ENCODE assay signal across 20 cellular contexts in the genomic region with DNA sequence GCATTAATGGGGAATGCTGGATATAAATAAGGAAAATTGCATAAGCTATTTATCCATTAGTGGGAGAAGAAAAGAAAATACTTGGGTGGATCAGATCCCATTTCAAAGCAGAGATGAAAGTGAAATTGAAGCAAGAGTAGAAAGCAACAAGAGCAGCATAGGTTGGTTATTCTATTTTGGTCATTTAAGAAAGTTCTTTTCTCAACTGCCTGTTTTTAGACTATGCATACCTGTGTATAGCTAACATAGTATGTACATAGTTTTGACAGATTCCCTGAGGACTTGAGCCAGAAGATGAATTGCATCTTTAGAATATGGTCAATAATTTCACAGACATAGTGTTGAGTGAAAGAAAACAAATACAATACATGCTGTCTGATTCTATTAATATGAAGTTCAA. TPM values are rescaled to one million over a fixed set of nuclear protein-coding genes. Genes with fewer than 3 reads are reported as not detected.
DNase-seq lines count a peak whose midpoint lies in the region; ATAC-seq, FAIRE-seq and TF ChIP-seq lines count a peak whose summit lies in the region.
"Had no signal": no experiment of that assay in that cellular context is flagged by ENCODE, and none has a peak within 500 bp of the region (broad histone marks: within the 10 kb centered on the region; RNA-seq: fewer than 3 reads in every experiment).

No MANE protein-coding gene starts in this region.

- H3K27me3 ChIP-seq in neural progenitor cell (no peaks in the 10 kb centered on the region), Caco-2 (replicated peaks; ENCODE audit: control insufficient read depth, insufficient read depth, low read length) (no peaks in the 10 kb centered on the region)
- H3K27me3 ChIP-seq: BLaER1 treated with 17β-estradiol and CSF1 and Interleukin-3, amounts not matched to agents 10 nM and 100 nM; cardiac muscle cell had no signal

- no peaks in the 10 kb centered on the region for H3K4me1 ChIP-seq in neural progenitor cell
- H3K4me1 ChIP-seq in Caco-2 = peaks cover 4% of the 10 kb centered on the region; the same call in 1 of the 2 replicates

- no peak overlapping the region for H3K4me2 ChIP-seq in neural progenitor cell
- H3K4me2 ChIP-seq: A549; BLaER1 treated with 17β-estradiol and CSF1 and Interleukin-3, amounts not matched to agents 10 nM and 100 nM had no signal

- intact Hi-C loops in activated CD4-positive, alpha-beta T cell treated with anti-CD3 and anti-CD28 coated beads for 36 hours (cut with DNase I, micrococcal nuclease) = loop anchor here in 1 of 2 experiments (10.0 kb wide), 1 partner anchor 46 kb away; no protein-coding TSS in a partner anchor
- intact Hi-C loops in natural killer cell (cut with micrococcal nuclease) = no loop called here
- intact Hi-C loops in Caco-2 (cut with micrococcal nuclease; ENCODE audit: unreplicated experiment) = loop anchor here (5.0 kb wide), 1 partner anchor 224 kb away; no protein-coding TSS in a partner anchor

- H3K36me3 Mint-ChIP-seq in activated CD4-positive, alpha-beta T cell treated with anti-CD3 and anti-CD28 coated beads for 36 hours (ENCODE audit: low read depth) = peaks cover 1% of the 10 kb centered on the region
- no peaks in the 10 kb centered on the region for H3K36me3 Mint-ChIP-seq in activated CD8-positive, alpha-beta T cell treated with anti-CD3 and anti-CD28 coated beads, Interleukin-2, amount 10 ng/mL, durations not matched to agents 7 days and 5 days (ENCODE audit: low read depth)
- H3K36me3 Mint-ChIP-seq in natural killer cell = no peaks in the 10 kb centered on the region
- no peaks in the 10 kb centered on the region for H3K36me3 Mint-ChIP-seq in neural progenitor cell
- no peaks in the 10 kb centered on the region for H3K36me3 Mint-ChIP-seq in Caco-2 (ENCODE audit: insufficient read depth, unreplicated experiment)

- no peak overlapping the region for H3K27ac ChIP-seq in neural progenitor cell
- H3K27ac ChIP-seq: A549; BLaER1 treated with 17β-estradiol and CSF1 and Interleukin-3, amounts not matched to agents 10 nM and 100 nM; cardiac muscle cell had no signal

- H3K27me3 Mint-ChIP-seq in activated CD4-positive, alpha-beta T cell treated with anti-CD3 and anti-CD28 coated beads for 36 hours = no peaks in the 10 kb centered on the region
- H3K27me3 Mint-ChIP-seq in activated CD8-positive, alpha-beta T cell treated with anti-CD3 and anti-CD28 coated beads, Interleukin-2, amount 10 ng/mL, durations not matched to agents 7 days and 5 days (ENCODE audit: low read depth) = no peaks in the 10 kb centered on the region
- H3K27me3 Mint-ChIP-seq in natural killer cell (ENCODE audit: low read depth in 2 of 2) (no peaks in the 10 kb centered on the region), neural progenitor cell (ENCODE audit: insufficient read depth, low read depth) (no peaks in the 10 kb centered on the region), Caco-2 (ENCODE audit: insufficient read depth, unreplicated experiment) (no peaks in the 10 kb centered on the region)

- H3K9me3 Mint-ChIP-seq in activated CD4-positive, alpha-beta T cell treated with anti-CD3 and anti-CD28 coated beads for 36 hours (ENCODE audit: low read depth) = peaks cover 3% of the 10 kb centered on the region
- peaks cover 4% of the 10 kb centered on the region for H3K9me3 Mint-ChIP-seq in activated CD8-positive, alpha-beta T cell treated with anti-CD3 and anti-CD28 coated beads, Interleukin-2, amount 10 ng/mL, durations not matched to agents 7 days and 5 days (ENCODE audit: insufficient read depth)
- H3K9me3 Mint-ChIP-seq in natural killer cell (peaks cover 0 to 2% of the 10 kb centered on the region in 2 donors), neural progenitor cell (no peaks in the 10 kb centered on the region), Caco-2 (ENCODE audit: unreplicated experiment) (no peaks in the 10 kb centered on the region)

- CTCF ChIA-PET in activated CD4-positive, alpha-beta T cell treated with anti-CD3 and anti-CD28 coated beads for 36 hours (lab: Charles Lee) = interaction anchor here (0.8 to 1.3 kb wide), 3 partner anchors 8 to 16 kb away, joined by 3 to 6 read pairs (median 6); no protein-coding TSS in a partner anchor
- CTCF ChIA-PET in activated CD8-positive, alpha-beta T cell treated with anti-CD3 and anti-CD28 coated beads, Interleukin-2, amount 10 ng/mL, durations not matched to agents 7 days and 5 days (lab: Charles Lee) = interaction anchor here (1.2 to 8.1 kb wide), 4 partner anchors 8 to 29 kb away, joined by 3 to 68 read pairs (median 12); a partner anchor contains a TSS
- CTCF ChIA-PET in Caco-2 (lab: Charles Lee) = no interaction called here

- H3K4me1 Mint-ChIP-seq in activated CD4-positive, alpha-beta T cell treated with anti-CD3 and anti-CD28 coated beads for 36 hours = peaks cover 67% of the 10 kb centered on the region
- H3K4me1 Mint-ChIP-seq in activated CD8-positive, alpha-beta T cell treated with anti-CD3 and anti-CD28 coated beads, Interleukin-2, amount 10 ng/mL, durations not matched to agents 7 days and 5 days (ENCODE audit: low read depth) = peaks cover 61% of the 10 kb centered on the region
- peaks cover 44 to 49% of the 10 kb centered on the region in 2 donors for H3K4me1 Mint-ChIP-seq in natural killer cell
- peaks cover 3% of the 10 kb centered on the region for H3K4me1 Mint-ChIP-seq in neural progenitor cell
- peaks cover 13% of the 10 kb centered on the region for H3K4me1 Mint-ChIP-seq in Caco-2 (ENCODE audit: low read depth, unreplicated experiment)

- H3K79me2 ChIP-seq in neural progenitor cell (ENCODE audit: low read depth) = no peaks in the 10 kb centered on the region

- FAIRE-seq in GM19239 (lab: Jason Lieb, UNC) = peak; percentile 72
- FAIRE-seq: A549, HTR-8/SVneo, islet of Langerhans had no signal

- H3K27ac Mint-ChIP-seq in activated CD4-positive, alpha-beta T cell treated with anti-CD3 and anti-CD28 coated beads for 36 hours = peak overlapping the region; percentile 55
- H3K27ac Mint-ChIP-seq in activated CD8-positive, alpha-beta T cell treated with anti-CD3 and anti-CD28 coated beads, Interleukin-2, amount 10 ng/mL, durations not matched to agents 7 days and 5 days = peak overlapping the region; percentile 65
- H3K27ac Mint-ChIP-seq in natural killer cell = peak overlapping the region; percentile 96 to 100
- no peak overlapping the region for H3K27ac Mint-ChIP-seq in neural progenitor cell
- H3K27ac Mint-ChIP-seq in Caco-2 (ENCODE audit: unreplicated experiment) = no peak overlapping the region
- H3K27ac Mint-ChIP-seq: activated CD4-positive, alpha-beta memory T cell treated with anti-CD3 and anti-CD28 coated beads, Interleukin-2, amount 10 ng/mL, durations not matched to agents 7 days and 5 days had no signal

- H3K36me3 ChIP-seq in neural progenitor cell (no peaks in the 10 kb centered on the region), Caco-2 (ENCODE audit: control insufficient read depth, insufficient read depth, low read length) (no peaks in the 10 kb centered on the region)
- H3K36me3 ChIP-seq: BLaER1 treated with 17β-estradiol and CSF1 and Interleukin-3, amounts not matched to agents 10 nM and 100 nM; cardiac muscle cell had no signal

- no peak for DNase-seq in activated CD4-positive, alpha-beta T cell treated with anti-CD3 and anti-CD28 coated beads for 36 hours
- DNase-seq in activated CD4-positive, alpha-beta T cell treated with anti-CD3 and anti-CD28 coated beads for 4 hours = no peak
- DNase-seq in GM19239 (ENCODE audit: insufficient read length, low spot score) (no peak), natural killer cell (no peak), neural progenitor cell (ENCODE audit: low spot score) (no peak), Caco-2 (no peak)
- no peak for DNase-seq in activated CD8-positive, alpha-beta T cell treated with anti-CD3 and anti-CD28 coated beads, Interleukin-2, amount 10 ng/mL, durations not matched to agents 7 days and 5 days
- DNase-seq: activated CD4-positive, alpha-beta memory T cell treated with anti-CD3 and anti-CD28 coated beads, Interleukin-2, amount 10 ng/mL, durations not matched to agents 7 days and 5 days; amniotic stem cell; DMS53; mammary epithelial cell; NCI-H1092 treated with DMSO at 0.1 percent for 48 hours; NCI-H524 treated with DMSO at 0.1 percent for 48 hours; stimulated activated CD4-positive, alpha-beta T cell treated with anti-CD3 and anti-CD28 coated beads, Interleukin-1b, Interleukin-23, amount 100 ng/mL, for 48 hours had no signal

- no peaks in the 10 kb centered on the region for H3F3A ChIP-seq in neural progenitor cell (ENCODE audit: low read depth)

- no peak overlapping the region for H3K4me3 Mint-ChIP-seq in activated CD4-positive, alpha-beta T cell treated with anti-CD3 and anti-CD28 coated beads for 36 hours
- H3K4me3 Mint-ChIP-seq in activated CD8-positive, alpha-beta T cell treated with anti-CD3 and anti-CD28 coated beads, Interleukin-2, amount 10 ng/mL, durations not matched to agents 7 days and 5 days = no peak overlapping the region
- H3K4me3 Mint-ChIP-seq in natural killer cell = peak overlapping the region; percentile 21
- no peak overlapping the region for H3K4me3 Mint-ChIP-seq in neural progenitor cell
- no peak overlapping the region for H3K4me3 Mint-ChIP-seq in Caco-2 (ENCODE audit: unreplicated experiment)
- H3K4me3 Mint-ChIP-seq: activated CD4-positive, alpha-beta memory T cell treated with anti-CD3 and anti-CD28 coated beads, Interleukin-2, amount 10 ng/mL, durations not matched to agents 7 days and 5 days had no signal

- POLR2A ChIA-PET in activated CD4-positive, alpha-beta T cell treated with anti-CD3 and anti-CD28 coated beads for 36 hours (lab: Charles Lee) = no interaction called here
- POLR2A ChIA-PET in activated CD8-positive, alpha-beta T cell treated with anti-CD3 and anti-CD28 coated beads, Interleukin-2, amount 10 ng/mL, durations not matched to agents 7 days and 5 days (lab: Charles Lee) = interaction anchor here (0.7 to 6.0 kb wide), 2 partner anchors 21 to 29 kb away, joined by 3 to 99 read pairs; a partner anchor contains a TSS
- POLR2A ChIA-PET in Caco-2 (lab: Charles Lee) = no interaction called here

- H3K4me3 ChIP-seq in neural progenitor cell (no peak overlapping the region), Caco-2 (ENCODE audit: low read depth, low read length) (no peak overlapping the region)
- H3K4me3 ChIP-seq: A549; BLaER1 treated with 17β-estradiol and CSF1 and Interleukin-3, amounts not matched to agents 10 nM and 100 nM; cardiac muscle cell had no signal

- H3K9me3 ChIP-seq in neural progenitor cell (ENCODE audit: low read depth) = no peaks in the 10 kb centered on the region
- no peaks in the 10 kb centered on the region for H3K9me3 ChIP-seq in Caco-2
- H3K9me3 ChIP-seq: A549; BLaER1 treated with 17β-estradiol and CSF1 and Interleukin-3, amounts not matched to agents 10 nM and 100 nM had no signal

- TF ChIP-seq CTCF in natural killer cell (IDR thresholded peaks at IDR 0.05) (no peak), neural progenitor cell (IDR thresholded peaks at IDR 0.05) (no peak), Caco-2 (IDR thresholded peaks at IDR 0.05; ENCODE audit: insufficient read depth in 1 of 2, low read depth in 1 of 2, low read length in 1 of 2, severe bottlenecking in 1 of 2, unreplicated experiment in 1 of 2) (no peak)

- no peak for ATAC-seq in activated CD4-positive, alpha-beta T cell treated with anti-CD3 and anti-CD28 coated beads for 36 hours
- ATAC-seq in activated CD8-positive, alpha-beta T cell treated with anti-CD3 and anti-CD28 coated beads, Interleukin-2, amount 10 ng/mL, durations not matched to agents 7 days and 5 days = no peak
- ATAC-seq in natural killer cell (no peak), GM21390 (IDR thresholded peaks at IDR 0.05; ENCODE audit: unreplicated experiment) (no peak)
- ATAC-seq: A549 had no signal

- no peak overlapping the region for H2AFZ ChIP-seq in neural progenitor cell (replicated peaks)

- no peaks in the 10 kb centered on the region for H4K20me1 ChIP-seq in neural progenitor cell (ENCODE audit: low read depth)
- H4K20me1 ChIP-seq: BLaER1 treated with 17β-estradiol and CSF1 and Interleukin-3, amounts not matched to agents 10 nM and 100 nM had no signal

- H3K9ac ChIP-seq in neural progenitor cell = no peak overlapping the region
- H3K9ac ChIP-seq: BLaER1 treated with 17β-estradiol and CSF1 and Interleukin-3, amounts not matched to agents 10 nM and 100 nM had no signal

- BruUV-seq in Caco-2 (replicated peaks; lab: Mats Ljungman, UMichigan) = no TSS peak

RNA-seq across cellular contexts. Expression of a gene that starts 29.0 kb away (rescaled TPM):
- 10 to 100 TPM; 35.6 to 43.5 TPM for total RNA-seq in activated CD4-positive, alpha-beta T cell treated with anti-CD3 and anti-CD28 coated beads for 36 hours
- 10 to 100 TPM; 40.1 to 45.0 TPM for total RNA-seq in activated CD8-positive, alpha-beta T cell treated with anti-CD3 and anti-CD28 coated beads, Interleukin-2, amount 10 ng/mL, durations not matched to agents 7 days and 5 days
- total RNA-seq in natural killer cell = 10 to 100 TPM; 65.8 to 84.6 (median 66.1) TPM
- 3.7 and 4.8 TPM in 2 replicates for total RNA-seq in neural progenitor cell (ENCODE audit: low replicate concordance)
- 12.7 and 12.9 TPM in 2 replicates for total RNA-seq in Caco-2 (2022)

RNA-seq across cellular contexts. Expression of a gene that starts 48.2 kb away (rescaled TPM):
- 100 to 1,000 TPM; 129 to 142 TPM for total RNA-seq in activated CD4-positive, alpha-beta T cell treated with anti-CD3 and anti-CD28 coated beads for 36 hours
- 100 to 1,000 TPM; 163 to 168 TPM for total RNA-seq in activated CD8-positive, alpha-beta T cell treated with anti-CD3 and anti-CD28 coated beads, Interleukin-2, amount 10 ng/mL, durations not matched to agents 7 days and 5 days
- 10 to 100 TPM; 84.7 to 97.1 (median 87.5) TPM for total RNA-seq in natural killer cell
- total RNA-seq in neural progenitor cell (ENCODE audit: low replicate concordance) = 261 and 482 TPM in 2 replicates
- 208 and 232 TPM in 2 replicates for total RNA-seq in Caco-2 (2022)

Comparison
In these comparisons a context has a peak if more than half of its experiments do, and no peak if none do; other contexts are left out.
1. H3K27ac Mint-ChIP-seq: peak in activated CD4-positive, alpha-beta T cell treated with anti-CD3 and anti-CD28 coated beads for 36 hours (single experiment), activated CD8-positive, alpha-beta T cell treated with anti-CD3 and anti-CD28 coated beads, Interleukin-2, amount 10 ng/mL, durations not matched to agents 7 days and 5 days (single experiment) and natural killer cell (2 of 2); none in neural progenitor cell (single experiment) and Caco-2 (single experiment).